ENCODE assay signal across 11 cellular contexts in genomic region chr3:88061749-88062148, GRCh38. TPM values are rescaled to one million over a fixed set of nuclear protein-coding genes. Genes with fewer than 3 reads are reported as not detected.
DNase-seq lines count a peak whose midpoint lies in the region; ATAC-seq, FAIRE-seq and TF ChIP-seq lines count a peak whose summit lies in the region.
"Had no signal": no experiment of that assay in that cellular context is flagged by ENCODE, and none has a peak within 500 bp of the region (broad histone marks: within the 10 kb centered on the region; RNA-seq: fewer than 3 reads in every experiment).

No MANE protein-coding gene starts in this region.

- no peak overlapping the region for H3K27ac ChIP-seq in astrocyte (ENCODE audit: low read depth, low read length)

- CTCF ChIA-PET in activated CD4-positive, alpha-beta T cell treated with anti-CD3 and anti-CD28 coated beads for 36 hours (lab: Charles Lee) = no interaction called here

- POLR2A ChIA-PET in activated CD4-positive, alpha-beta T cell treated with anti-CD3 and anti-CD28 coated beads for 36 hours (lab: Charles Lee) = no interaction called here

- H3K4me3 ChIP-seq in astrocyte (ENCODE audit: insufficient read depth, low read depth, low read length) = no peak overlapping the region

- no peak for FAIRE-seq in astrocyte (lab: Jason Lieb, UNC)

- no peak for DNase-seq in activated CD4-positive, alpha-beta T cell treated with anti-CD3 and anti-CD28 coated beads for 36 hours
- DNase-seq in activated CD4-positive, alpha-beta T cell treated with anti-CD3 and anti-CD28 coated beads for 48 hours = no peak
- peak; percentile 79 for DNase-seq in MV-4-11 (lab: John Stamatoyannopoulos, UW)
- no peak for DNase-seq in astrocyte (ENCODE audit: low read depth)
- DNase-seq in neural crest cell (ENCODE audit: low read depth, low spot score) = no peak
- DNase-seq in superior temporal gyrus (ENCODE audit: extremely low spot score) = no peak
- DNase-seq in SHP77 treated with DMSO at 0.1 percent for 48 hours (lab: John Stamatoyannopoulos, UW) = no peak
- DNase-seq: ACHN, NCI-H1436 treated with DMSO at 0.1 percent for 48 hours had no signal

- H2AFZ ChIP-seq in astrocyte (ENCODE audit: low read depth, low read length) = no peak overlapping the region

- H3K27me3 Mint-ChIP-seq in activated CD4-positive, alpha-beta T cell treated with anti-CD3 and anti-CD28 coated beads for 36 hours = no peaks in the 10 kb centered on the region
- no peaks in the 10 kb centered on the region for H3K27me3 Mint-ChIP-seq in astrocyte (ENCODE audit: low read depth, unreplicated experiment)
- H3K27me3 Mint-ChIP-seq in neural crest cell (ENCODE audit: low read depth) = no peaks in the 10 kb centered on the region

- H3K4me2 ChIP-seq in astrocyte (ENCODE audit: low read length) = peak overlapping the region; percentile 54

- no peaks in the 10 kb centered on the region for H3K27me3 ChIP-seq in astrocyte (ENCODE audit: insufficient read depth, low read length)

- no peaks in the 10 kb centered on the region for H3K4me1 ChIP-seq in astrocyte (ENCODE audit: insufficient read depth, low read length)

- peak overlapping the region; percentile 45 for H3K4me3 Mint-ChIP-seq in activated CD4-positive, alpha-beta T cell treated with anti-CD3 and anti-CD28 coated beads for 36 hours
- peak overlapping the region; percentile 99 for H3K4me3 Mint-ChIP-seq in astrocyte (ENCODE audit: unreplicated experiment)
- H3K4me3 Mint-ChIP-seq in neural crest cell = peak overlapping the region; percentile 62

- H3K79me2 ChIP-seq in astrocyte (ENCODE audit: insufficient read depth, low read length) = peaks cover 92% of the 10 kb centered on the region

- TF ChIP-seq CTCF in astrocyte (IDR thresholded peaks at IDR 0.05; ENCODE audit: insufficient read depth, low read depth, low read length) = no peak
- no peak for TF ChIP-seq CTCF in neural crest cell (conservative IDR thresholded peaks at IDR 0.05)

- no peaks in the 10 kb centered on the region for H3K9me3 Mint-ChIP-seq in activated CD4-positive, alpha-beta T cell treated with anti-CD3 and anti-CD28 coated beads for 36 hours (ENCODE audit: low read depth)
- no peaks in the 10 kb centered on the region for H3K9me3 Mint-ChIP-seq in astrocyte (ENCODE audit: unreplicated experiment)
- no peaks in the 10 kb centered on the region for H3K9me3 Mint-ChIP-seq in neural crest cell

- no peaks in the 10 kb centered on the region for H3K9me3 ChIP-seq in astrocyte (ENCODE audit: insufficient read depth, low read depth, low read length)

- peak overlapping the region; percentile 71 for H3K27ac Mint-ChIP-seq in activated CD4-positive, alpha-beta T cell treated with anti-CD3 and anti-CD28 coated beads for 36 hours
- H3K27ac Mint-ChIP-seq in astrocyte (ENCODE audit: unreplicated experiment) (no peak overlapping the region), neural crest cell (ENCODE audit: unreplicated experiment) (no peak overlapping the region)

- ATAC-seq in activated CD4-positive, alpha-beta T cell treated with anti-CD3 and anti-CD28 coated beads for 36 hours = no peak
- ATAC-seq in HG03469 (IDR thresholded peaks at IDR 0.05; ENCODE audit: unreplicated experiment) = no peak
- ATAC-seq: Right ventricle myocardium inferior had no signal

- peaks cover 4% of the 10 kb centered on the region for H3K36me3 ChIP-seq in astrocyte (ENCODE audit: insufficient read depth, low read length)

- H3K4me1 Mint-ChIP-seq in activated CD4-positive, alpha-beta T cell treated with anti-CD3 and anti-CD28 coated beads for 36 hours = peaks cover 40% of the 10 kb centered on the region
- H3K4me1 Mint-ChIP-seq in astrocyte (ENCODE audit: low read depth, unreplicated experiment) = peaks cover 22% of the 10 kb centered on the region
- H3K4me1 Mint-ChIP-seq in neural crest cell = peaks cover 35% of the 10 kb centered on the region

- peak overlapping the region; percentile 2 for H3K9ac ChIP-seq in astrocyte (ENCODE audit: low read length)

- H3K36me3 Mint-ChIP-seq in activated CD4-positive, alpha-beta T cell treated with anti-CD3 and anti-CD28 coated beads for 36 hours (ENCODE audit: low read depth) = peaks cover 19% of the 10 kb centered on the region
- H3K36me3 Mint-ChIP-seq in astrocyte (ENCODE audit: low read depth, unreplicated experiment) (peaks cover 1% of the 10 kb centered on the region), neural crest cell (ENCODE audit: low read depth) (no peaks in the 10 kb centered on the region)

- H4K20me1 ChIP-seq in astrocyte (ENCODE audit: insufficient read depth, low read length) = peaks cover 57% of the 10 kb centered on the region

- intact Hi-C loops in activated CD4-positive, alpha-beta T cell treated with anti-CD3 and anti-CD28 coated beads for 36 hours (cut with DNase I, micrococcal nuclease) = no loop called here

RNA-seq across cellular contexts. Expression of gene ZNF654, which starts 2.7 kb away (rescaled TPM):
- total RNA-seq in activated CD4-positive, alpha-beta T cell treated with anti-CD3 and anti-CD28 coated beads for 36 hours = 10 to 100 TPM; 21.3 to 28.9 TPM
- 18.7 and 19.1 TPM in 2 replicates for total RNA-seq in astrocyte
- 7.2 and 8.6 TPM in 2 replicates for total RNA-seq in neural crest cell

RNA-seq across cellular contexts. Expression of gene CGGBP1, which starts 2.9 kb away (rescaled TPM):
- total RNA-seq in activated CD4-positive, alpha-beta T cell treated with anti-CD3 and anti-CD28 coated beads for 36 hours = 10 to 100 TPM; 85.4 to 95.5 TPM
- total RNA-seq in astrocyte (59.5 and 59.8 TPM in 2 replicates), neural crest cell (95.5 and 102 TPM in 2 replicates)

Comparison
In these comparisons a context has a peak if more than half of its experiments do, and no peak if none do; other contexts are left out.
1. H3K4me3 Mint-ChIP-seq: peak in every context shown above with its lines; median percentile 99 in astrocyte; 62 in neural crest cell; 45 in activated CD4-positive, alpha-beta T cell treated with anti-CD3 and anti-CD28 coated beads for 36 hours.